15 cellular contexts compared by ENCODE assay signal in the genomic region with DNA sequence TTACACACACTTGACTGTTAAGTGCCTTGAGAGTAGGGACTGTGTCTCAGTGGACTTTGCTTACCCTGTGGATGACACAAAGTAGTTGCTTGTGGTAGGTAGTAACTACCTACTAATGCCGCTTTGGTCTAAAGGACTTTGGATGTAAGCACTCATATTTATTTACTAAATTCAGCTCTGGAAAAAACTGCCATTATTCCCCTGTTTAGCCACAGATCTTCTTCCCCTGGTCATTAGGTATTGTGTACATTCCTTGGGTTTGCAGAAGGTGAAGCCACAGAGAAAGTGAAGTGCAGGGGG. TPM values are rescaled to one million over a fixed set of nuclear protein-coding genes. Genes with fewer than 3 reads are reported as not detected.
DNase-seq lines count a peak whose midpoint lies in the region; ATAC-seq, FAIRE-seq and TF ChIP-seq lines count a peak whose summit lies in the region.
"Had no signal": no experiment of that assay in that cellular context is flagged by ENCODE, and none has a peak within 500 bp of the region (broad histone marks: within the 10 kb centered on the region; RNA-seq: fewer than 3 reads in every experiment).

No MANE protein-coding gene starts in this region.

- FAIRE-seq in astrocyte (lab: Jason Lieb, UNC) (no peak), small intestine (lab: Jason Lieb, UNC) (no peak)
- FAIRE-seq: H1 had no signal

- DNase-seq in MCF 10A (ENCODE audit: unreplicated experiment) (no peak), breast epithelium (ENCODE audit: low spot score in 2 of 2) (no peak), astrocyte (ENCODE audit: low read depth) (no peak), Peyer's patch (no peak), small intestine (no peak)
- DNase-seq: effector memory CD4-positive, alpha-beta T cell; NCI-H1694; SHP77; T-helper 9 cell had no signal

- no peak for ATAC-seq in GM18519 (IDR thresholded peaks at IDR 0.05; ENCODE audit: low FRiP score, unreplicated experiment)

- H3K9me3 ChIP-seq in breast epithelium, result no peaks in the 10 kb centered on the region
- H3K9me3 ChIP-seq in astrocyte (ENCODE audit: insufficient read depth, low read depth, low read length), result no peaks in the 10 kb centered on the region
- H3K9me3 ChIP-seq in muscle layer of colon (ENCODE audit: low read length), result no peaks in the 10 kb centered on the region
- H3K9me3 ChIP-seq in stomach smooth muscle (ENCODE audit: control insufficient read depth in 2 of 2, low read length in 2 of 2), result no peaks in the 10 kb centered on the region
- no peaks in the 10 kb centered on the region for H3K9me3 ChIP-seq in Peyer's patch
- no peaks in the 10 kb centered on the region for H3K9me3 ChIP-seq in small intestine (ENCODE audit: control insufficient read depth, low read depth)

- peaks cover 24% of the 10 kb centered on the region for H3K79me2 ChIP-seq in astrocyte (ENCODE audit: insufficient read depth, low read length)

- CTCF ChIA-PET in MCF 10A (lab: Yijun Ruan, JAX), result interaction anchor here (0.6 to 4.4 kb wide), 7 partner anchors 13 to 28 kb away, joined by 3 to 21 read pairs (median 4); a partner anchor contains a TSS

- 53 to 80% (median 56%) methylated on average over 1 of the region's 1 CpG for WGBS in small intestine, 3 donors

- POLR2A ChIA-PET in MCF 10A (lab: Yijun Ruan, JAX), result interaction anchor here (0.6 to 18.0 kb wide), 10 partner anchors 8 to 1038 kb away, joined by 3 to 615 read pairs (median 7); a partner anchor contains a TSS

- H3K4me3 Mint-ChIP-seq in MCF 10A (ENCODE audit: unreplicated experiment), result peak overlapping the region; percentile 56
- no peak overlapping the region for H3K4me3 Mint-ChIP-seq in astrocyte (ENCODE audit: unreplicated experiment)
- H3K4me3 Mint-ChIP-seq: central memory CD8-positive, alpha-beta T cell had no signal

- no peaks in the 10 kb centered on the region for H3K36me3 ChIP-seq in breast epithelium
- peaks cover 6% of the 10 kb centered on the region for H3K36me3 ChIP-seq in astrocyte (ENCODE audit: insufficient read depth, low read length)
- H3K36me3 ChIP-seq in muscle layer of colon (ENCODE audit: insufficient read depth, low read length), result no peaks in the 10 kb centered on the region
- H3K36me3 ChIP-seq in stomach smooth muscle (ENCODE audit: control insufficient read depth in 2 of 2, insufficient read depth in 2 of 2, low read length in 2 of 2), result peaks cover 0 to 6% of the 10 kb centered on the region in 2 donors
- H3K36me3 ChIP-seq in Peyer's patch, result peaks cover 0 to 12% (median 0%) of the 10 kb centered on the region in 3 donors
- no peaks in the 10 kb centered on the region for H3K36me3 ChIP-seq in small intestine (ENCODE audit: control insufficient read depth in 2 of 2, insufficient read depth in 2 of 2, low read length in 2 of 2)

- H3K9me3 Mint-ChIP-seq in MCF 10A (ENCODE audit: unreplicated experiment), result no peaks in the 10 kb centered on the region
- H3K9me3 Mint-ChIP-seq in astrocyte (ENCODE audit: unreplicated experiment), result no peaks in the 10 kb centered on the region
- H3K9me3 Mint-ChIP-seq: activated T-cell treated with anti-CD3 and anti-CD28 coated beads, Interleukin-2, amount 50 U/mL, for 72 hours; central memory CD8-positive, alpha-beta T cell had no signal

- H3K27me3 Mint-ChIP-seq in MCF 10A (ENCODE audit: insufficient read depth, unreplicated experiment), result no peaks in the 10 kb centered on the region
- no peaks in the 10 kb centered on the region for H3K27me3 Mint-ChIP-seq in astrocyte (ENCODE audit: low read depth, unreplicated experiment)
- H3K27me3 Mint-ChIP-seq: central memory CD8-positive, alpha-beta T cell had no signal

- H3K9ac ChIP-seq in astrocyte (ENCODE audit: low read length) (no peak overlapping the region), muscle layer of colon (ENCODE audit: low read length) (no peak overlapping the region), stomach smooth muscle (ENCODE audit: low read length in 2 of 2) (no peak overlapping the region)

- no peaks in the 10 kb centered on the region for H3K27me3 ChIP-seq in breast epithelium
- no peaks in the 10 kb centered on the region for H3K27me3 ChIP-seq in astrocyte (ENCODE audit: insufficient read depth, low read length)
- no peaks in the 10 kb centered on the region for H3K27me3 ChIP-seq in muscle layer of colon (ENCODE audit: control insufficient read depth in 1 of 2, insufficient read depth in 2 of 2, low read length in 2 of 2)
- H3K27me3 ChIP-seq in stomach smooth muscle (ENCODE audit: control insufficient read depth in 1 of 2, insufficient read depth in 2 of 2, low read length in 2 of 2), result no peaks in the 10 kb centered on the region
- H3K27me3 ChIP-seq in Peyer's patch, result no peaks in the 10 kb centered on the region
- H3K27me3 ChIP-seq in small intestine (ENCODE audit: control insufficient read depth in 2 of 2, insufficient read depth in 2 of 2, low read length in 2 of 2), result no peaks in the 10 kb centered on the region

- H3K27ac ChIP-seq in breast epithelium, result peak overlapping the region in 1 of 2 donors; percentile 66
- no peak overlapping the region for H3K27ac ChIP-seq in astrocyte (ENCODE audit: low read depth, low read length)
- H3K27ac ChIP-seq in muscle layer of colon (ENCODE audit: low read depth, low read length), result peak overlapping the region; percentile 50
- peak overlapping the region; percentile 58 for H3K27ac ChIP-seq in stomach smooth muscle (ENCODE audit: low read length)
- peak overlapping the region in 2 of 4 donors; percentile 4 to 36 for H3K27ac ChIP-seq in Peyer's patch
- H3K27ac ChIP-seq in small intestine (ENCODE audit: low read depth in 1 of 2, low read length in 1 of 2), result no peak overlapping the region

- intact Hi-C loops in MCF 10A (cut with micrococcal nuclease) (no loop called here), breast epithelium (cut with DNase I; ENCODE audit: low total_unique reads) (no loop called here)

- H4K20me1 ChIP-seq in astrocyte (ENCODE audit: insufficient read depth, low read length), result peaks cover 13% of the 10 kb centered on the region

- no peak overlapping the region for H2AFZ ChIP-seq in astrocyte (ENCODE audit: low read depth, low read length)

- H3K4me3 ChIP-seq in breast epithelium, result no peak overlapping the region
- no peak overlapping the region for H3K4me3 ChIP-seq in astrocyte (ENCODE audit: insufficient read depth, low read depth, low read length)
- H3K4me3 ChIP-seq in muscle layer of colon (ENCODE audit: low read depth in 1 of 2, low read length in 2 of 2), result no peak overlapping the region
- no peak overlapping the region for H3K4me3 ChIP-seq in stomach smooth muscle (ENCODE audit: low read length in 2 of 2)
- no peak overlapping the region for H3K4me3 ChIP-seq in Peyer's patch
- no peak overlapping the region for H3K4me3 ChIP-seq in small intestine (ENCODE audit: low read depth in 1 of 2, low read length in 2 of 2)

- H3K4me1 Mint-ChIP-seq in MCF 10A (ENCODE audit: insufficient read depth, unreplicated experiment) (peaks cover 39% of the 10 kb centered on the region), astrocyte (ENCODE audit: low read depth, unreplicated experiment) (peaks cover 17% of the 10 kb centered on the region)

- no peak for TF ChIP-seq POLR2A in breast epithelium (IDR thresholded peaks at IDR 0.05)
- no peak for TF ChIP-seq POLR2A in Peyer's patch (IDR thresholded peaks at IDR 0.05)

- H3K27ac Mint-ChIP-seq in MCF 10A (ENCODE audit: low read depth, unreplicated experiment) (no peak overlapping the region), astrocyte (ENCODE audit: unreplicated experiment) (peak overlapping the region; percentile 81)

- H3K4me2 ChIP-seq in astrocyte (ENCODE audit: low read length), result peak overlapping the region; percentile 17

- TF ChIP-seq CTCF in MCF 10A (IDR thresholded peaks at IDR 0.05; ENCODE audit: unreplicated experiment) (no peak), breast epithelium (IDR thresholded peaks at IDR 0.05) (no peak), astrocyte (IDR thresholded peaks at IDR 0.05; ENCODE audit: insufficient read depth, low read depth, low read length) (no peak), Peyer's patch (IDR thresholded peaks at IDR 0.05) (no peak)

- H3K4me1 ChIP-seq in breast epithelium, result peaks cover 2 to 12% of the 10 kb centered on the region in 2 donors
- H3K4me1 ChIP-seq in astrocyte (ENCODE audit: insufficient read depth, low read length), result peaks cover 24% of the 10 kb centered on the region
- peaks cover 41% of the 10 kb centered on the region for H3K4me1 ChIP-seq in muscle layer of colon (ENCODE audit: insufficient read depth, low read length)
- peaks cover 41% of the 10 kb centered on the region for H3K4me1 ChIP-seq in stomach smooth muscle (ENCODE audit: control insufficient read depth, insufficient read depth, low read length)
- H3K4me1 ChIP-seq in Peyer's patch, result peaks cover 0 to 13% (median 2%) of the 10 kb centered on the region in 4 donors
- peaks cover 2 to 4% of the 10 kb centered on the region in 2 donors for H3K4me1 ChIP-seq in small intestine (ENCODE audit: control insufficient read depth in 2 of 2, insufficient read depth in 1 of 2, low read depth in 1 of 2, low read length in 1 of 2)

- no TSS peak for BruUV-seq in MCF 10A (replicated peaks; lab: Mats Ljungman, UMichigan)

- H3K36me3 Mint-ChIP-seq in MCF 10A (ENCODE audit: insufficient read depth, unreplicated experiment), result peaks cover 20% of the 10 kb centered on the region
- peaks cover 16% of the 10 kb centered on the region for H3K36me3 Mint-ChIP-seq in astrocyte (ENCODE audit: low read depth, unreplicated experiment)

RNA-seq across cellular contexts. Expression of a gene that starts 2.8 kb away (rescaled TPM):
- 303 and 310 TPM in 2 replicates for total RNA-seq in MCF 10A (2022)
- total RNA-seq in breast epithelium, result 100 to 1,000 TPM in 1 of 3 donors, 10 to 100 TPM in 2; 86.2 to 127 (median 91.6) TPM
- total RNA-seq in astrocyte, result 338 and 373 TPM in 2 replicates
- 100 to 1,000 TPM; 118 to 152 (median 138) TPM for total RNA-seq in Peyer's patch
- 100 to 1,000 TPM; 181 to 313 (median 290) TPM for polyA plus RNA-seq in small intestine

RNA-seq across cellular contexts. Expression of a gene that starts 27.9 kb away (rescaled TPM):
- total RNA-seq in MCF 10A (2022), result 18.3 and 34.3 TPM in 2 replicates
- total RNA-seq in breast epithelium, result 10 to 100 TPM; 21.0 to 28.5 (median 21.7) TPM
- 17.1 and 18.3 TPM in 2 replicates for total RNA-seq in astrocyte
- 100 to 1,000 TPM in 3 of 4 donors, 10 to 100 TPM in 1; 86.6 to 205 (median 147) TPM for total RNA-seq in Peyer's patch
- 100 to 1,000 TPM; 132 to 510 (median 325) TPM for polyA plus RNA-seq in small intestine

Comparison
In these comparisons a context has a peak if more than half of its experiments do, and no peak if none do; other contexts are left out.
1. H3K27ac ChIP-seq: peak in muscle layer of colon (single experiment) and stomach smooth muscle (single experiment); none in astrocyte (single experiment) and small intestine (0 of 2).